20 cellular contexts compared by ENCODE assay signal in genomic region chr2:231455890-231456289, GRCh38. TPM values are rescaled to one million over a fixed set of nuclear protein-coding genes. Genes with fewer than 3 reads are reported as not detected.
DNase-seq lines count a peak whose midpoint lies in the region; ATAC-seq, FAIRE-seq and TF ChIP-seq lines count a peak whose summit lies in the region.
"Had no signal": no experiment of that assay in that cellular context is flagged by ENCODE, and none has a peak within 500 bp of the region (broad histone marks: within the 10 kb centered on the region; RNA-seq: fewer than 3 reads in every experiment).

No MANE protein-coding gene starts in this region.

- dilution Hi-C loops in endothelial cell of umbilical vein (cut with MboI; ENCODE audit: extremely low pct_ligation_motif_present, low sequenced_read_pairs) = loop anchor here (25.0 kb wide), 1 partner anchor 369 kb away; no protein-coding TSS in a partner anchor

- H2AFZ ChIP-seq in endothelial cell of umbilical vein (ENCODE audit: low read depth, low read length) (no peak overlapping the region), GM23248 (no peak overlapping the region)
- H2AFZ ChIP-seq: PC-9 had no signal

- H3K4me1 Mint-ChIP-seq in WTC11 = peaks cover 61% of the 10 kb centered on the region

- TF ChIP-seq CTCF in A549 (IDR thresholded peaks at IDR 0.05) (no peak), A673 (conservative IDR thresholded peaks at IDR 0.05; ENCODE audit: low read depth, low read length) (no peak), WTC11 (IDR thresholded peaks at IDR 0.05) (no peak), endothelial cell of umbilical vein (IDR thresholded peaks at IDR 0.05; ENCODE audit: extremely low read depth in 1 of 2, insufficient read depth in 1 of 2, low read depth in 1 of 2, low read length in 2 of 2) (no peak), left lung (IDR thresholded peaks at IDR 0.05) (no peak)

- CTCF ChIA-PET in A549 (lab: Yijun Ruan, JAX) = interaction anchor here (1.0 to 1.3 kb wide), 2 partner anchors 12 to 26 kb away, joined by 3 read pairs; no protein-coding TSS in a partner anchor
- CTCF ChIA-PET in A673 (lab: Charles Lee) = no interaction called here
- CTCF ChIA-PET in WTC11 (lab: Charles Lee) = no interaction called here
- CTCF ChIA-PET in endothelial cell of umbilical vein (lab: Charles Lee) = no interaction called here

- H3K27ac ChIP-seq in A549 = no peak overlapping the region
- H3K27ac ChIP-seq in A673 (ENCODE audit: low read depth, low read length, poor library complexity, severe bottlenecking) = peak overlapping the region; percentile 3
- H3K27ac ChIP-seq in endothelial cell of umbilical vein (ENCODE audit: insufficient read depth, low read depth, low read length) = peak overlapping the region; percentile 10
- H3K27ac ChIP-seq in left lung = no peak overlapping the region
- no peak overlapping the region for H3K27ac ChIP-seq in GM23248
- H3K27ac ChIP-seq: PC-9, upper lobe of right lung had no signal

- BruUV-seq in A673 (replicated peaks; lab: Mats Ljungman, UMichigan) (no TSS peak), endothelial cell of umbilical vein (replicated peaks; lab: Mats Ljungman, UMichigan) (no TSS peak)

- H3K36me3 Mint-ChIP-seq in WTC11 = peaks cover 85% of the 10 kb centered on the region

- H3K4me2 ChIP-seq in A549 (no peak overlapping the region), endothelial cell of umbilical vein (ENCODE audit: insufficient read depth, low read length) (no peak overlapping the region), GM23248 (ENCODE audit: unreplicated experiment) (no peak overlapping the region)
- H3K4me2 ChIP-seq: PC-9 had no signal

- no peak for ATAC-seq in A549
- ATAC-seq in WTC11 = no peak
- ATAC-seq in GM21619 (IDR thresholded peaks at IDR 0.05; ENCODE audit: unreplicated experiment) = no peak
- no peak for ATAC-seq in left lung
- ATAC-seq: activated CD4-positive, CD25-positive, alpha-beta regulatory T cell treated with anti-CD3 and anti-CD28 coated beads, Interleukin-2, amount 50 U/mL, for 24 hours; upper lobe of right lung had no signal

- 93% methylated on average over 6 of the region's 6 CpGs for WGBS in A549 (ENCODE audit: missing lambda C conversion rate)
- 95 to 96% methylated on average over 6 of the region's 6 CpGs for WGBS in GM23248 (ENCODE audit: low coverage in 1 of 2, low lambda C conversion rate in 2 of 2, missing lambda C conversion rate in 2 of 2), 2 experiments

- no peak overlapping the region for H3K4me3 ChIP-seq in A549
- H3K4me3 ChIP-seq in A673 (ENCODE audit: low read depth, low read length, poor library complexity, severe bottlenecking) = no peak overlapping the region
- no peak overlapping the region for H3K4me3 ChIP-seq in endothelial cell of umbilical vein (replicated peaks in 1 of 3; ENCODE audit: insufficient read depth in 1 of 3, low read depth in 1 of 3, low read length in 3 of 3)
- H3K4me3 ChIP-seq in left lung = no peak overlapping the region
- H3K4me3 ChIP-seq in GM23248 = no peak overlapping the region
- H3K4me3 ChIP-seq: PC-9, upper lobe of right lung had no signal

- no peaks in the 10 kb centered on the region for H3K9me1 ChIP-seq in endothelial cell of umbilical vein (replicated peaks; ENCODE audit: control insufficient read depth, extremely low read depth, insufficient read depth, low read length)

- peak overlapping the region; percentile 60 for H3K27ac Mint-ChIP-seq in WTC11

- no peaks in the 10 kb centered on the region for H3K27me3 Mint-ChIP-seq in WTC11 (ENCODE audit: low read depth)

- in situ Hi-C loops in GM23248 (cut with MboI) = no loop called here

- no peak overlapping the region for H3K9ac ChIP-seq in endothelial cell of umbilical vein (replicated peaks; ENCODE audit: extremely low read depth, insufficient read depth, low read length)
- H3K9ac ChIP-seq in GM23248 = no peak overlapping the region

- H3F3A ChIP-seq in GM23248 (ENCODE audit: insufficient read depth) = peaks cover 80% of the 10 kb centered on the region

- H4K20me1 ChIP-seq in endothelial cell of umbilical vein (replicated peaks; ENCODE audit: control insufficient read depth, extremely low read depth, insufficient read depth, low read length) (peaks cover 2% of the 10 kb centered on the region), GM23248 (ENCODE audit: insufficient read depth) (no peaks in the 10 kb centered on the region)

- peaks cover 89% of the 10 kb centered on the region for H3K36me3 ChIP-seq in A673 (ENCODE audit: insufficient read depth, low read length, poor library complexity, severe bottlenecking)
- peaks cover 60 to 64% of the 10 kb centered on the region in 2 experiments for H3K36me3 ChIP-seq in endothelial cell of umbilical vein (ENCODE audit: control insufficient read depth in 2 of 2, extremely low read depth in 1 of 2, insufficient read depth in 2 of 2, low read length in 2 of 2)
- H3K36me3 ChIP-seq in left lung = peaks cover 19 to 95% of the 10 kb centered on the region in 2 donors
- H3K36me3 ChIP-seq in GM23248 (ENCODE audit: low read depth) = peaks cover 82% of the 10 kb centered on the region

- TF ChIP-seq RAD21 in A549 (conservative IDR thresholded peaks at IDR 0.05 in 1 of 2, IDR thresholded peaks at IDR 0.05 in 1 of 2) = no peak

- FAIRE-seq in A549 (lab: Jason Lieb, UNC) = no peak
- FAIRE-seq in endothelial cell of umbilical vein (lab: Jason Lieb, UNC) = no peak
- FAIRE-seq: G401.6, GM18507 had no signal

- intact Hi-C loops in A673 (cut with micrococcal nuclease; ENCODE audit: unreplicated experiment) (no loop called here), endothelial cell of umbilical vein (cut with micrococcal nuclease) (no loop called here), left lung (cut with DNase I) (no loop called here)

- H3K4me3 Mint-ChIP-seq in WTC11 = no peak overlapping the region

- H3K9me2 ChIP-seq in GM23248 (ENCODE audit: insufficient read depth) = no peaks in the 10 kb centered on the region

- H3K4me1 ChIP-seq in A549 (peaks cover 22% of the 10 kb centered on the region), A673 (ENCODE audit: insufficient read depth, low read length, poor library complexity, severe bottlenecking) (no peaks in the 10 kb centered on the region), endothelial cell of umbilical vein (ENCODE audit: control insufficient read depth, extremely low read depth, insufficient read depth, low read length) (peaks cover 10% of the 10 kb centered on the region), left lung (peaks cover 0 to 38% of the 10 kb centered on the region in 2 donors), GM23248 (ENCODE audit: insufficient read depth) (no peaks in the 10 kb centered on the region)

- TF ChIP-seq POLR2A in A549 (IDR thresholded peaks at IDR 0.05; ENCODE audit: low read length) (no peak), endothelial cell of umbilical vein (IDR thresholded peaks at IDR 0.05; ENCODE audit: low read depth, low read length) (no peak)

- no peaks in the 10 kb centered on the region for H3K9me3 Mint-ChIP-seq in WTC11

- no peaks in the 10 kb centered on the region for H3K9me3 ChIP-seq in A549
- no peaks in the 10 kb centered on the region for H3K9me3 ChIP-seq in A673 (ENCODE audit: low read depth, low read length, poor library complexity, severe bottlenecking)
- H3K9me3 ChIP-seq in endothelial cell of umbilical vein (replicated peaks; ENCODE audit: control insufficient read depth, insufficient read depth, low read length) = no peaks in the 10 kb centered on the region
- H3K9me3 ChIP-seq in left lung = no peaks in the 10 kb centered on the region
- no peaks in the 10 kb centered on the region for H3K9me3 ChIP-seq in GM23248 (ENCODE audit: low read depth)
- H3K9me3 ChIP-seq: upper lobe of right lung had no signal

- H3K27me3 ChIP-seq in A673 (replicated peaks; ENCODE audit: insufficient read depth, low read depth, low read length, poor library complexity) (no peaks in the 10 kb centered on the region), endothelial cell of umbilical vein (ENCODE audit: control insufficient read depth in 2 of 2, insufficient read depth in 2 of 2, low read length in 2 of 2) (no peaks in the 10 kb centered on the region), left lung (no peaks in the 10 kb centered on the region), GM23248 (replicated peaks; ENCODE audit: insufficient read depth) (no peaks in the 10 kb centered on the region)
- H3K27me3 ChIP-seq: upper lobe of right lung had no signal

- no peak for DNase-seq in A549 (ENCODE audit: low read depth in 1 of 2, low spot score in 1 of 2)
- DNase-seq in A673 (ENCODE audit: low spot score) = no peak
- no peak for DNase-seq in WTC11 (ENCODE audit: low spot score)
- DNase-seq in endothelial cell of umbilical vein (ENCODE audit: low read depth, low spot score) = no peak
- no peak for DNase-seq in left lung
- no peak for DNase-seq in GM23248
- DNase-seq in NCI-H82 treated with DMSO at 0.1 percent for 48 hours (lab: John Stamatoyannopoulos, UW; ENCODE audit: unreplicated experiment) = no peak
- DNase-seq: AML-193, KBM-7, NCI-H1436, NCI-H2107, PC-9, SHP77 treated with DMSO at 0.1 percent for 48 hours, substantia nigra, SW 1271, upper lobe of right lung had no signal

- POLR2A ChIA-PET in A549 (lab: Yijun Ruan, JAX) = interaction anchor here (5.6 kb wide), 1 partner anchor 8 kb away, joined by 107 read pairs; the partner anchor contains the start of gene NCL
- POLR2A ChIA-PET in A673 (lab: Charles Lee; ENCODE audit: low non-redundant PET) = no interaction called here
- POLR2A ChIA-PET in WTC11 (lab: Charles Lee) = interaction anchor here (4.8 kb wide), 1 partner anchor 9 kb away, joined by 57 read pairs; the partner anchor contains the start of gene NCL
- POLR2A ChIA-PET in endothelial cell of umbilical vein (lab: Charles Lee) = interaction anchor here (5.6 kb wide), 1 partner anchor 8 kb away, joined by 50 read pairs; the partner anchor contains the start of gene NCL

- H3K79me2 ChIP-seq in endothelial cell of umbilical vein (ENCODE audit: control insufficient read depth, insufficient read depth, low read length) (peaks cover 26% of the 10 kb centered on the region), GM23248 (ENCODE audit: insufficient read depth) (peaks cover 44% of the 10 kb centered on the region)

- TF ChIP-seq EP300 in A549 (IDR thresholded peaks at IDR 0.05) = no peak

RNA-seq across cellular contexts. Expression of gene NCL, which starts 8.4 kb away (rescaled TPM):
- polyA plus RNA-seq in A549 (2011; rRNA removed) (390 and 456 TPM in 2 replicates), A549 (2017; fragmentation: RNase III; extraction: RNeasy Plus Mini Kit Qiagen cat#74134 plus additional on column Dnase treatment) (745 to 805 TPM (median 766 TPM) in 3 replicates), endothelial cell of umbilical vein (14.9 and 35.3 TPM in 2 replicates), GM23248 (2016; fragmentation: Nextera tagmentation; extraction: Ambion mirVana) (412 and 430 TPM in 2 replicates)
- 237 and 279 TPM in 2 replicates for polyA plus RNA-seq in A549 (2012; cell fraction: cytosol; rRNA removed)
- polyA plus RNA-seq in A549 (2012; cell fraction: nucleus; rRNA removed) = 106 and 163 TPM in 2 replicates
- polyA minus RNA-seq in A549 (2011; rRNA and poly(A)+ RNA removed) = 112 and 119 TPM in 2 replicates
- total RNA-seq in A673 (2021) (1,186 and 1,328 TPM in 2 replicates), WTC11 (2021) (944 to 1,223 TPM (median 1,004 TPM) in 3 replicates), endothelial cell of umbilical vein (701 and 708 TPM in 2 replicates), left lung (100 to 1,000 TPM; 280 to 434 TPM)
- polyA plus RNA-seq in endothelial cell of umbilical vein (2011; cell fraction: cytosol; rRNA removed) = 182 and 245 TPM in 2 replicates
- 218 and 255 TPM in 2 replicates for polyA plus RNA-seq in endothelial cell of umbilical vein (2011; cell fraction: nucleus; rRNA removed)
- 387 and 534 TPM in 2 replicates for polyA plus RNA-seq in endothelial cell of umbilical vein (2012)
- 52.9 and 85.0 TPM in 2 replicates for polyA minus RNA-seq in endothelial cell of umbilical vein
- 60.8 TPM for polyA minus RNA-seq in endothelial cell of umbilical vein (2011; cell fraction: cytosol; rRNA and poly(A)+ RNA removed)
- 69.6 and 83.4 TPM in 2 replicates for polyA minus RNA-seq in endothelial cell of umbilical vein (2011; cell fraction: nucleus; rRNA and poly(A)+ RNA removed)
- total RNA-seq in GM23248 (2014; rRNA removed; shearing (Covaris generic)) = 113 and 147 TPM in 2 replicates

Comparison
In these comparisons a context has a peak if more than half of its experiments do, and no peak if none do; other contexts are left out.
1. H3K27ac ChIP-seq: peak in A673 (single experiment) and endothelial cell of umbilical vein (single experiment); none in A549 (0 of 2), left lung (0 of 2) and GM23248 (single experiment).